Comparison of ENCODE assay signal across 23 cellular contexts in genomic region chr9:30243467-30243866, GRCh38.
"Had no signal": no experiment of that assay in that cellular context is flagged by ENCODE, and none has a peak within 500 bp of the region (broad histone marks: within the 10 kb centered on the region; RNA-seq: fewer than 3 reads in every experiment).

No MANE protein-coding gene starts in this region.

- H3K36me3 ChIP-seq: neural progenitor cell, ovary, right lobe of liver, sigmoid colon, stomach, tibial artery, transverse colon, upper lobe of right lung, uterus had no signal

- H3K27me3 ChIP-seq: neural progenitor cell, ovary, right lobe of liver, sigmoid colon, stomach, tibial artery, transverse colon, upper lobe of right lung, uterus had no signal

- H3K4me1 ChIP-seq: neural progenitor cell, parathyroid adenoma, psoas muscle, right lobe of liver, sigmoid colon, stomach, tibial artery, transverse colon, upper lobe of right lung, uterus had no signal

- H3K9me3 ChIP-seq: ovary, psoas muscle, right lobe of liver, sigmoid colon, stomach, tibial artery, transverse colon, upper lobe of right lung, uterus had no signal

- H3K9ac ChIP-seq: neural progenitor cell, parathyroid adenoma had no signal

- DNase-seq: natural killer cell; occipital lobe; ovary; posterior cingulate gyrus; psoas muscle; right cardiac atrium; right lobe of liver; sigmoid colon; small intestine; stimulated activated CD4-positive, alpha-beta T cell treated with anti-CD3 and anti-CD28 coated beads, Interleukin-15, amount 100 ng/mL, for 24 hours; stimulated activated CD4-positive, alpha-beta T cell treated with anti-CD3 and anti-CD28 coated beads, Interleukin-2, amount 100 ng/mL, for 24 hours; stimulated activated CD4-positive, alpha-beta T cell treated with anti-CD3 and anti-CD28 coated beads, Interleukin-2, amount 100 ng/mL, for 48 hours; stimulated activated CD4-positive, alpha-beta T cell treated with anti-CD3 and anti-CD28 coated beads, Interleukin-4, amount 100 ng/mL, for 24 hours; stimulated activated naive B cell treated with anti-CD40 and anti-IgM and Interleukin-4, amounts not matched to agents 10 μg/mL and 1 μg/mL and 100 μg/mL, for 72 hours; stimulated activated naive CD4-positive, alpha-beta T cell treated with Interleukin-2 at 50 U/mL for 16 hours; stomach; tibial artery; transverse colon; upper lobe of right lung; uterus had no signal

- H3K27ac ChIP-seq: neural progenitor cell, ovary, parathyroid adenoma, psoas muscle, right lobe of liver, sigmoid colon, stomach, tibial artery, transverse colon, upper lobe of right lung, uterus had no signal

- ATAC-seq: natural killer cell; psoas muscle; right cardiac atrium; right lobe of liver; stimulated activated effector memory CD8-positive, alpha-beta T cell treated with anti-CD3 and anti-CD28 coated beads, Interleukin-12 subunit alpha, Interleukin-12 subunit beta, amount 100 ng/mL, for 72 hours; stimulated activated naive B cell treated with anti-CD40 and anti-IgM and Interleukin-4, amounts not matched to agents 10 μg/mL and 1 μg/mL and 100 μg/mL, for 72 hours; upper lobe of right lung had no signal

- H3K4me3 ChIP-seq: neural progenitor cell, ovary, psoas muscle, right lobe of liver, sigmoid colon, stomach, tibial artery, transverse colon, upper lobe of right lung, uterus had no signal
